25 cellular contexts compared by ENCODE assay signal in genomic region chr16:65289022-65289421, GRCh38.
"Had no signal": no experiment of that assay in that cellular context is flagged by ENCODE, and none has a peak within 500 bp of the region (broad histone marks: within the 10 kb centered on the region; RNA-seq: fewer than 3 reads in every experiment).

No MANE protein-coding gene starts in this region.

- H3K36me3 Mint-ChIP-seq: memory B cell; natural killer cell; stimulated activated effector memory CD8-positive, alpha-beta T cell treated with anti-CD3 and anti-CD28 coated beads, Interleukin-12 subunit alpha, Interleukin-12 subunit beta, amount 100 ng/mL, for 72 hours had no signal

- H3K27ac Mint-ChIP-seq: memory B cell; natural killer cell; stimulated activated effector memory CD8-positive, alpha-beta T cell treated with anti-CD3 and anti-CD28 coated beads, Interleukin-12 subunit alpha, Interleukin-12 subunit beta, amount 100 ng/mL, for 72 hours had no signal

- H3K9me3 ChIP-seq: esophagus muscularis mucosa, left lung, lower lobe of right lung, pancreas, stomach, tibial nerve, upper lobe of left lung, uterus had no signal

- H3K4me3 Mint-ChIP-seq: memory B cell; natural killer cell; stimulated activated effector memory CD8-positive, alpha-beta T cell treated with anti-CD3 and anti-CD28 coated beads, Interleukin-12 subunit alpha, Interleukin-12 subunit beta, amount 100 ng/mL, for 72 hours had no signal

- H3K27me3 ChIP-seq: esophagus muscularis mucosa, left lung, pancreas, stomach, tibial nerve, upper lobe of left lung, uterus had no signal

- H3K4me1 ChIP-seq: left lung, lower lobe of right lung, pancreas, upper lobe of left lung, uterus had no signal

- DNase-seq: dermis blood vessel endothelial cell; effector memory CD4-positive, alpha-beta T cell; foreskin melanocyte; head of caudate nucleus; hippocampal formation; left cardiac atrium; left lung; lower lobe of right lung; natural killer cell; occipital lobe; pancreas; stimulated activated CD4-positive, alpha-beta T cell treated with anti-CD3 and anti-CD28 coated beads, Interleukin-2, amount 100 ng/mL, for 24 hours; stimulated activated CD4-positive, alpha-beta T cell treated with anti-CD3 and anti-CD28 coated beads, Interleukin-4, amount 100 ng/mL, for 24 hours; stimulated activated naive CD4-positive, alpha-beta T cell treated with Interleukin-2 at 50 U/mL for 16 hours; stomach; upper lobe of left lung; uterus had no signal

- H3K36me3 ChIP-seq: esophagus muscularis mucosa, left lung, lower lobe of right lung, pancreas, stomach, tibial nerve, upper lobe of left lung, uterus had no signal

- H3K4me1 Mint-ChIP-seq: memory B cell; natural killer cell; stimulated activated effector memory CD8-positive, alpha-beta T cell treated with anti-CD3 and anti-CD28 coated beads, Interleukin-12 subunit alpha, Interleukin-12 subunit beta, amount 100 ng/mL, for 72 hours had no signal

- FAIRE-seq: endothelial cell of umbilical vein, islet of Langerhans, pancreas had no signal

- ATAC-seq: left lung; natural killer cell; pancreas; sciatic nerve; stimulated activated effector memory CD8-positive, alpha-beta T cell treated with anti-CD3 and anti-CD28 coated beads, Interleukin-12 subunit alpha, Interleukin-12 subunit beta, amount 100 ng/mL, for 72 hours had no signal

- H3K27me3 Mint-ChIP-seq: memory B cell had no signal

- H3K4me3 ChIP-seq: coronary artery, esophagus muscularis mucosa, left lung, lower lobe of right lung, pancreas, stomach, tibial nerve, upper lobe of left lung, uterus had no signal

- H3K27ac ChIP-seq: coronary artery, esophagus muscularis mucosa, left lung, lower lobe of right lung, pancreas, stomach, tibial nerve, upper lobe of left lung, uterus had no signal
